1 cellular context compared by ENCODE assay signal in genomic region chr2:224849264-224849663, GRCh38.
TF ChIP-seq lines count a peak whose summit lies in the region.

No MANE protein-coding gene starts in this region.

TF ChIP-seq in GM23338, 12 proteins besides CTCF, POLR2A, EP300 and RAD21 (continued from another document):
- no peak for TF ChIP-seq ZNF462 (CRISPR knock-in tag; IDR thresholded peaks at IDR 0.05)
